Comparison of ENCODE assay signal across 8 cellular contexts in genomic region chr19:18588611-18589379, GRCh38. TPM values are rescaled to one million over a fixed set of nuclear protein-coding genes. Genes with fewer than 3 reads are reported as not detected.
DNase-seq lines count a peak whose midpoint lies in the region; ATAC-seq and TF ChIP-seq lines count a peak whose summit lies in the region.

TSS of gene REX1BD (plus strand) at chr19:18588798. CDS start at chr19:18588802, 4 bp downstream.

- no peaks in the 10 kb centered on the region; the same call in 1 of the 2 replicates for H4K20me1 ChIP-seq in GM23338 (replicated peaks; ENCODE audit: insufficient read depth)

- no peaks in the 10 kb centered on the region; the same call in 1 of the 2 replicates for H3K36me3 ChIP-seq in GM23338 (ENCODE audit: insufficient read depth)
- H3K36me3 ChIP-seq in neuron (ENCODE audit: insufficient read depth, low read length) = peaks cover 9% of the 10 kb centered on the region
- peaks cover 0 to 10% (median 7%) of the 10 kb centered on the region in 5 donors for H3K36me3 ChIP-seq in subcutaneous abdominal adipose tissue (ENCODE audit: control insufficient read depth in 5 of 5, insufficient read depth in 5 of 5, low read length in 5 of 5)

- no peaks in the 10 kb centered on the region for H3K9me2 ChIP-seq in GM23338 (ENCODE audit: insufficient read depth)

- peaks cover 40% of the 10 kb centered on the region for H3K27me3 Mint-ChIP-seq in GM23338 (ENCODE audit: insufficient read depth, low read depth, poor library complexity)

- peak within 1 kb of the TSS; percentile 86 for H3K4me3 Mint-ChIP-seq in GM23338

- H3K27me3 ChIP-seq in GM23338 (ENCODE audit: insufficient read depth) (no peaks in the 10 kb centered on the region), foreskin keratinocyte (no peaks in the 10 kb centered on the region), neuron (ENCODE audit: insufficient read depth, low read length) (no peaks in the 10 kb centered on the region), subcutaneous abdominal adipose tissue (ENCODE audit: control insufficient read depth in 5 of 5, insufficient read depth in 4 of 5, low read length in 5 of 5) (no peaks in the 10 kb centered on the region)

- peaks cover 25% of the 10 kb centered on the region for H3K4me1 Mint-ChIP-seq in GM23338

- peak within 1 kb of the TSS; percentile 75 for H3K4me2 ChIP-seq in GM23338

- H3K27ac Mint-ChIP-seq in GM23338 = peak within 1 kb of the TSS; percentile 99

- H3F3A ChIP-seq in GM23338 (replicated peaks; ENCODE audit: low read depth) = peaks cover 33% of the 10 kb centered on the region

- H2AFZ ChIP-seq in GM23338 (peak within 1 kb of the TSS; percentile 97), neuron (ENCODE audit: low read depth, low read length) (peak within 1 kb of the TSS; percentile 67)

- DNase-seq in ELF-1 (ENCODE audit: low read depth, low spot score) (peak; percentile 93), GM23338 (ENCODE audit: low spot score) (peak; percentile 88), LHCN-M2 (ENCODE audit: low read depth) (peak; percentile 79), SIG-M5 treated with dmso at 0.1 percent for 504 hours (lab: John Stamatoyannopoulos, UW; ENCODE audit: unreplicated experiment) (peak; percentile 85), activated gamma-delta T cell (lab: John Stamatoyannopoulos, UW) (peak; percentile 80), foreskin keratinocyte (peak; percentile 44 to 73)

- H3K4me1 ChIP-seq in GM23338 (ENCODE audit: insufficient read depth) = peaks cover 16% of the 10 kb centered on the region
- no peaks in the 10 kb centered on the region for H3K4me1 ChIP-seq in foreskin keratinocyte
- H3K4me1 ChIP-seq in neuron (ENCODE audit: insufficient read depth, low read length) = peaks cover 5% of the 10 kb centered on the region
- H3K4me1 ChIP-seq in subcutaneous abdominal adipose tissue (ENCODE audit: control insufficient read depth in 5 of 5, insufficient read depth in 5 of 5, low read length in 5 of 5) = peaks cover 0 to 45% (median 35%) of the 10 kb centered on the region in 5 donors

- peaks cover 3% of the 10 kb centered on the region; the same call in 1 of the 2 replicates for H3K79me2 ChIP-seq in GM23338 (replicated peaks; ENCODE audit: insufficient read depth)

- peak within 1 kb of the TSS in 4 of 5 donors; percentile 69 to 81 (median 70) for H3K9ac ChIP-seq in subcutaneous abdominal adipose tissue (ENCODE audit: low read length in 5 of 5)

- H3K4me3 ChIP-seq in GM23338 (peak within 1 kb of the TSS; percentile 91), neuron (ENCODE audit: low read length) (peak within 1 kb of the TSS; percentile 57), subcutaneous abdominal adipose tissue (ENCODE audit: low read depth in 1 of 5, low read length in 5 of 5) (peak within 1 kb of the TSS; percentile 74 to 91 (median 81))

- peaks cover 17% of the 10 kb centered on the region for H3K36me3 Mint-ChIP-seq in GM23338 (ENCODE audit: low read depth)

- TF ChIP-seq CTCF in GM23338 (conservative IDR thresholded peaks at IDR 0.05; ENCODE audit: low read depth in 2 of 2) (peak; percentile 75 to 92), foreskin keratinocyte (conservative IDR thresholded peaks at IDR 0.05) (peak; percentile 91)

- peak; percentile 70 for ATAC-seq in GM23338
- ATAC-seq in foreskin keratinocyte = peak; percentile 73

- peaks cover 1% of the 10 kb centered on the region for H3K9me3 ChIP-seq in neuron (ENCODE audit: low read length)
- no peaks in the 10 kb centered on the region for H3K9me3 ChIP-seq in subcutaneous abdominal adipose tissue (ENCODE audit: control insufficient read depth in 5 of 5, low read length in 5 of 5)

- H3K27ac ChIP-seq in GM23338 (ENCODE audit: low read depth) (peak within 1 kb of the TSS; percentile 89), foreskin keratinocyte (peak within 1 kb of the TSS; percentile 50), subcutaneous abdominal adipose tissue (ENCODE audit: low read depth, low read length) (peak within 1 kb of the TSS; percentile 81)

- H3K9me3 Mint-ChIP-seq in GM23338 = 0 out of 3 replicates have a peak, but pooled peaks cover 4% of the 10 kb centered on the region

TF ChIP-seq in GM23338, 12 proteins besides CTCF, POLR2A, EP300 and RAD21 (continues in another document):
- no peak for TF ChIP-seq ZNF114 (CRISPR knock-in tag; IDR thresholded peaks at IDR 0.05)
- TF ChIP-seq CREB1 (CRISPR knock-in tag; IDR thresholded peaks at IDR 0.05; ENCODE audit: low read depth) = peak; percentile 47
- TF ChIP-seq POLR2AphosphoS5 (IDR thresholded peaks at IDR 0.05; ENCODE audit: low read depth) = peak; percentile 88
- no peak for TF ChIP-seq ZNF331 (CRISPR knock-in tag; IDR thresholded peaks at IDR 0.05; ENCODE audit: low read depth)
- TF ChIP-seq STAT1 (IDR thresholded peaks at IDR 0.05; ENCODE audit: unreplicated experiment) = no peak
- TF ChIP-seq NANOG (IDR thresholded peaks at IDR 0.05; ENCODE audit: borderline replicate concordance) = no peak
- no peak for TF ChIP-seq EZH2 (IDR thresholded peaks at IDR 0.05; ENCODE audit: low read depth, unreplicated experiment)
- no peak for TF ChIP-seq EZH2phosphoT487 (IDR thresholded peaks at IDR 0.05; ENCODE audit: unreplicated experiment)
- TF ChIP-seq ETS1 (IDR thresholded peaks at IDR 0.05) = peak; percentile 68; the same call in 1 of the 2 replicates
- no peak for TF ChIP-seq REST (IDR thresholded peaks at IDR 0.05; ENCODE audit: unreplicated experiment)

RNA-seq across cellular contexts. Expression of gene REX1BD, which starts in this region (rescaled TPM):
- total RNA-seq in GM23338 (2014; rRNA removed; shearing (Covaris generic)) = 121 and 124 TPM in 2 replicates
- polyA plus RNA-seq in GM23338 (2016; fragmentation: Nextera tagmentation; extraction: Ambion mirVana) (135 and 138 TPM in 2 replicates), foreskin keratinocyte (84.5 and 88.3 TPM in 2 replicates)
- total RNA-seq in LHCN-M2 (2014; rRNA removed) (90.9 and 100 TPM in 2 replicates), foreskin keratinocyte (69.5 and 69.8 TPM in 2 replicates)
- 62.2 TPM for polyA plus RNA-seq in LHCN-M2 (2012)

Comparison
In these comparisons a context has a peak if more than half of its experiments do, and no peak if none do; other contexts are left out.
1. Peak in every context shown above with its lines: DNase-seq, ATAC-seq, H3K4me3 ChIP-seq and H3K27ac ChIP-seq.